ENCODE assay signal across 13 cellular contexts in the genomic region with DNA sequence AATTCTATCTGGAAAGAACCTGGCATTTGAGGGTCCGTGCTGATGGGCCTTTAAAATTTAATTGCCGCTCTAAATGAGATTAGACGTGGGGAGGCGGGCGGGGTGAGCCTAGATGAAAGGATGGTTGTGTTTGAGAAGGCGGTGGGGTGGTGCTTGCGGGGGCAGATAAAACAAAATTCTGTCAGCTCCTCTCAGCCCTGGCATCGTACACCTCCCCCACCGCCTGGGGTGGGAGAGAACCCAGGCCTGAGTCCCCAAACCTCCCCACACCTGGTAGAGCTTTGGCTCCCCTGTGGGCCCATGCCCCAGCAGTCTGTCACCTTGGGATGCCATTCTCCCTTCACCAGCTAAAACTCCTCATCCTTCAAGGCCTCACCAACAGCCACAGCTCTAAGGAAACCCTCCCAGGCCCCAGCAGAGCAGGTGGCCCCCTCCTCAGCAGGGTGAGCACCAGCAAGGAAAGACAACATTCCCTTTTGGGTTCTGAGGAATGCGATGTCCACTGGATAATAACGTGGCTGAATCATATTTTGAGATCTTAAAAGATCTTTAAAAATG.
"Had no signal": no experiment of that assay in that cellular context is flagged by ENCODE, and none has a peak within 500 bp of the region (broad histone marks: within the 10 kb centered on the region; RNA-seq: fewer than 3 reads in every experiment).

No MANE protein-coding gene starts in this region.

- H3K36me3 Mint-ChIP-seq: activated naive CD4-positive, alpha-beta T cell treated with anti-CD3 and anti-CD28 coated beads, Interleukin-2, amount 50 U/mL, for 72 hours had no signal

- H3K9me3 ChIP-seq: gastrocnemius medialis, right atrium auricular region, thyroid gland, vagina had no signal

- H3K27ac Mint-ChIP-seq: activated B cell treated with CpG ODN at 0.5 μM for 24 hours; activated CD4-positive, alpha-beta T cell treated with anti-CD3 and anti-CD28 coated beads, Interleukin-2, amount 10 ng/mL, durations not matched to agents 24 days and 14 days; T-helper 1 cell treated with Interleukin-12 subunit alpha and Interleukin-12 subunit beta and Interleukin-4 antibody, amounts not matched to agents 30 μg/mL and 1 μg/mL, for 36 hours had no signal

- H3K36me3 ChIP-seq: brain microvascular endothelial cell, gastrocnemius medialis, right atrium auricular region, thyroid gland, vagina had no signal

- H3K4me3 ChIP-seq: gastrocnemius medialis, right atrium auricular region, thyroid gland, vagina had no signal

- H3K4me1 ChIP-seq: gastrocnemius medialis, right atrium auricular region, thyroid gland had no signal

- H3K27me3 ChIP-seq: thyroid gland, vagina had no signal

- DNase-seq: activated B cell treated with CpG ODN at 0.5 μM for 24 hours; activated CD4-positive, alpha-beta T cell treated with anti-CD3 and anti-CD28 coated beads, Interleukin-2, amount 10 ng/mL, durations not matched to agents 24 days and 14 days; activated T-cell treated with anti-CD3 and anti-CD28 coated beads, Interleukin-2, amount 50 U/mL, for 1 hour; amygdala; brain microvascular endothelial cell; cerebellar nuclear complex; gastrocnemius medialis; small intestine; thyroid gland had no signal

- H3K27ac ChIP-seq: brain microvascular endothelial cell, gastrocnemius medialis, right atrium auricular region, thyroid gland, vagina had no signal

- H3K4me3 Mint-ChIP-seq: activated B cell treated with CpG ODN at 0.5 μM for 24 hours; activated CD4-positive, alpha-beta T cell treated with anti-CD3 and anti-CD28 coated beads, Interleukin-2, amount 10 ng/mL, durations not matched to agents 24 days and 14 days; T-helper 1 cell treated with Interleukin-12 subunit alpha and Interleukin-12 subunit beta and Interleukin-4 antibody, amounts not matched to agents 30 μg/mL and 1 μg/mL, for 36 hours had no signal

- H3K9me3 Mint-ChIP-seq: activated B cell treated with CpG ODN at 0.5 μM for 24 hours; activated CD4-positive, alpha-beta T cell treated with anti-CD3 and anti-CD28 coated beads, Interleukin-2, amount 10 ng/mL, durations not matched to agents 24 days and 14 days; activated naive CD4-positive, alpha-beta T cell treated with anti-CD3 and anti-CD28 coated beads, Interleukin-2, amount 50 U/mL, for 72 hours; T-helper 1 cell treated with Interleukin-12 subunit alpha and Interleukin-12 subunit beta and Interleukin-4 antibody, amounts not matched to agents 30 μg/mL and 1 μg/mL, for 36 hours had no signal

- FAIRE-seq: small intestine had no signal
